Comparison of ENCODE assay signal across 17 cellular contexts in genomic region chr12:116133609-116134214, GRCh38.
DNase-seq lines count a peak whose midpoint lies in the region; ATAC-seq and TF ChIP-seq lines count a peak whose summit lies in the region.
"Had no signal": no experiment of that assay in that cellular context is flagged by ENCODE, and none has a peak within 500 bp of the region (broad histone marks: within the 10 kb centered on the region; RNA-seq: fewer than 3 reads in every experiment).

No MANE protein-coding gene starts in this region.

- no peaks in the 10 kb centered on the region for H3K9me3 ChIP-seq in thyroid gland
- H3K9me3 ChIP-seq: BE2C, prostate gland, transverse colon had no signal

- TF ChIP-seq CTCF in RWPE1 (conservative IDR thresholded peaks at IDR 0.05; ENCODE audit: low read depth), result no peak
- no peak for TF ChIP-seq CTCF in thyroid gland (IDR thresholded peaks at IDR 0.05)

- intact Hi-C loops in thyroid gland (cut with DNase I), result loop anchor here (10.0 kb wide), 1 partner anchor 59 kb away; no protein-coding TSS in a partner anchor

- H3K27ac ChIP-seq in RWPE1 (peak overlapping the region; percentile 62), thyroid gland (peak overlapping the region in 2 of 3 donors; percentile 17 to 26)
- H3K27ac ChIP-seq: prostate gland, transverse colon had no signal

- no peaks in the 10 kb centered on the region for H3K27me3 ChIP-seq in thyroid gland
- H3K27me3 ChIP-seq: BE2C, transverse colon had no signal

- no peak overlapping the region for H3K4me3 ChIP-seq in thyroid gland (replicated peaks in 1 of 3)
- H3K4me3 ChIP-seq: prostate gland, transverse colon had no signal

- peaks cover 47 to 58% of the 10 kb centered on the region in 2 donors for H3K4me1 ChIP-seq in thyroid gland
- H3K4me1 ChIP-seq: prostate gland had no signal

- CTCF ChIA-PET in RWPE1 (lab: Yijun Ruan, JAX), result interaction anchor here (0.5 kb wide), 1 partner anchor 62 kb away, joined by 3 read pairs; no protein-coding TSS in a partner anchor

- peak overlapping the region; percentile 12 to 60 for H3K27ac Mint-ChIP-seq in activated naive CD4-positive, alpha-beta T cell treated with anti-CD3 and anti-CD28 coated beads, Interleukin-2, amount 50 U/mL, for 72 hours
- H3K27ac Mint-ChIP-seq: IgD-negative memory B cell had no signal

- WGBS in thyroid gland, 2 donors, result 43 to 56% methylated on average over 5 of the region's 5 CpGs

- no peak for DNase-seq in activated naive CD4-positive, alpha-beta T cell treated with anti-CD3 and anti-CD28 coated beads, Interleukin-2, amount 50 U/mL, for 72 hours (ENCODE audit: low spot score in 2 of 2)
- DNase-seq in activated naive CD4-positive, alpha-beta T cell treated with Interleukin-2 at 50 U/mL for 16 hours, result no peak
- DNase-seq in RWPE1 (ENCODE audit: low spot score) (no peak), left lobe of liver (ENCODE audit: low spot score) (no peak), thyroid gland (no peak), NCI-H1417 (lab: John Stamatoyannopoulos, UW) (no peak), C1 segment of cervical spinal cord (lab: John Stamatoyannopoulos, UW) (no peak)
- DNase-seq: activated naive CD4-positive, alpha-beta T cell treated with anti-CD3 and anti-CD28 coated beads, Interleukin-2, amount 50 U/mL, for 16 hours; BE2C; islet precursor cell; NCI-H1417 treated with DMSO at 0.1 percent for 48 hours; NCI-H345; T-cell; transverse colon had no signal

- POLR2A ChIA-PET in RWPE1 (lab: Yijun Ruan, JAX; ENCODE audit: low non-redundant PET), result no interaction called here

- TF ChIP-seq POLR2A in thyroid gland (IDR thresholded peaks at IDR 0.05), result no peak

- H3K36me3 ChIP-seq in thyroid gland, result no peaks in the 10 kb centered on the region
- H3K36me3 ChIP-seq: BE2C, prostate gland, transverse colon had no signal

- peaks cover 0 to 7% of the 10 kb centered on the region in 2 donors for H3K36me3 Mint-ChIP-seq in activated naive CD4-positive, alpha-beta T cell treated with anti-CD3 and anti-CD28 coated beads, Interleukin-2, amount 50 U/mL, for 72 hours
- H3K36me3 Mint-ChIP-seq: IgD-negative memory B cell, T-cell had no signal

- no peaks in the 10 kb centered on the region for H3K9me3 Mint-ChIP-seq in activated naive CD4-positive, alpha-beta T cell treated with anti-CD3 and anti-CD28 coated beads, Interleukin-2, amount 50 U/mL, for 72 hours
- H3K9me3 Mint-ChIP-seq: IgD-negative memory B cell, T-cell had no signal

- ATAC-seq in activated naive CD4-positive, alpha-beta T cell treated with anti-CD3 and anti-CD28 coated beads, Interleukin-2, amount 50 U/mL, for 72 hours, result no peak
- ATAC-seq in left lobe of liver, result peak; percentile 49
- ATAC-seq in HG03521 (IDR thresholded peaks at IDR 0.05; ENCODE audit: unreplicated experiment), result no peak
